Comparison of ENCODE assay signal across 8 cellular contexts in genomic region chr6:26021350-26022165, GRCh38. TPM values are rescaled to one million over a fixed set of nuclear protein-coding genes. Genes with fewer than 3 reads are reported as not detected.
DNase-seq lines count a peak whose midpoint lies in the region; ATAC-seq, FAIRE-seq and TF ChIP-seq lines count a peak whose summit lies in the region.

No MANE protein-coding gene starts in this region.

- peak overlapping the region; percentile 98 for H3K27ac Mint-ChIP-seq in central memory CD8-positive, alpha-beta T cell (ENCODE audit: low read depth)

- H3K4me1 Mint-ChIP-seq in central memory CD8-positive, alpha-beta T cell: peaks cover 26% of the 10 kb centered on the region

- no peaks in the 10 kb centered on the region for H3K9me3 Mint-ChIP-seq in central memory CD8-positive, alpha-beta T cell

- peak overlapping the region; percentile 57 to 97 for H3K9ac ChIP-seq in kidney (ENCODE audit: low read length in 2 of 2)

- peak; percentile 23 for FAIRE-seq in kidney (lab: Jason Lieb, UNC)

- peak; percentile 53 for ATAC-seq in HG03354 (IDR thresholded peaks at IDR 0.05; ENCODE audit: poor library complexity, severe bottlenecking, unreplicated experiment)
- ATAC-seq in activated CD4-positive, CD25-positive, alpha-beta regulatory T cell treated with anti-CD3 and anti-CD28 coated beads, Interleukin-2, amount 50 U/mL, for 24 hours: peak; percentile 60 to 68
- peak; percentile 67 for ATAC-seq in central memory CD8-positive, alpha-beta T cell (replicated peaks; ENCODE audit: extremely low read depth, poor library complexity, severe bottlenecking)

- peaks cover 37% of the 10 kb centered on the region for H3K36me3 Mint-ChIP-seq in central memory CD8-positive, alpha-beta T cell (ENCODE audit: insufficient read depth)

- H3K9me3 ChIP-seq in kidney (ENCODE audit: control insufficient read depth in 1 of 2, low read length in 2 of 2): no peaks in the 10 kb centered on the region

- H3K4me3 ChIP-seq in AG09309 (ENCODE audit: control insufficient read depth, low read depth, low read length): peak overlapping the region; percentile 67
- peak overlapping the region; percentile 93 to 96 for H3K4me3 ChIP-seq in kidney (ENCODE audit: low read length in 2 of 2)

- H3K4me1 ChIP-seq in kidney (ENCODE audit: control insufficient read depth in 1 of 2, insufficient read depth in 1 of 2, low read depth in 1 of 2, low read length in 2 of 2): peaks cover 9% of the 10 kb centered on the region in 2 donors

- peak; percentile 96 for TF ChIP-seq POLR2A in GM19099 (IDR thresholded peaks at IDR 0.05; ENCODE audit: extremely low read depth, insufficient read length, low read depth)

- H3K27me3 Mint-ChIP-seq in central memory CD8-positive, alpha-beta T cell: no peaks in the 10 kb centered on the region

- DNase-seq in AG09309 (ENCODE audit: low read depth) (no peak), NCI-H446 treated with DMSO at 0.1 percent for 48 hours (lab: John Stamatoyannopoulos, UW) (peak; percentile 84), kidney (peak; percentile 98)
- peak; percentile 73 to 92 for DNase-seq in central memory CD8-positive, alpha-beta T cell (ENCODE audit: low spot score in 2 of 2)
- DNase-seq in stimulated activated CD4-positive, alpha-beta T cell treated with anti-CD3 and anti-CD28 coated beads, Interleukin-15, amount 100 ng/mL, for 24 hours: peak; percentile 93

- intact Hi-C loops in kidney (cut with DNase I): no loop called here

- no peaks in the 10 kb centered on the region for H3K36me3 ChIP-seq in kidney (ENCODE audit: control insufficient read depth in 1 of 2, insufficient read depth in 2 of 2, low read length in 2 of 2)

- peak overlapping the region; percentile 82 for H3K4me3 Mint-ChIP-seq in central memory CD8-positive, alpha-beta T cell

- H3K27ac ChIP-seq in kidney (ENCODE audit: low read depth in 2 of 2, low read length in 2 of 2): peak overlapping the region; percentile 97 to 98

- TF ChIP-seq CTCF in AG09309 (IDR thresholded peaks at IDR 0.05; ENCODE audit: control insufficient read depth, insufficient read depth, low read depth, low read length, missing control alignments) (no peak), kidney (IDR thresholded peaks at IDR 0.05; ENCODE audit: borderline replicate concordance, extremely low read depth, insufficient read depth) (no peak)

RNA-seq across cellular contexts. Expression of gene TRIM38, which starts 59.0 kb away (rescaled TPM):
- total RNA-seq in kidney: 27.9 TPM
- polyA plus RNA-seq in kidney (ENCODE audit: insufficient read depth, low read depth, low replicate concordance): 12.2 TPM
